In the genomic region with DNA sequence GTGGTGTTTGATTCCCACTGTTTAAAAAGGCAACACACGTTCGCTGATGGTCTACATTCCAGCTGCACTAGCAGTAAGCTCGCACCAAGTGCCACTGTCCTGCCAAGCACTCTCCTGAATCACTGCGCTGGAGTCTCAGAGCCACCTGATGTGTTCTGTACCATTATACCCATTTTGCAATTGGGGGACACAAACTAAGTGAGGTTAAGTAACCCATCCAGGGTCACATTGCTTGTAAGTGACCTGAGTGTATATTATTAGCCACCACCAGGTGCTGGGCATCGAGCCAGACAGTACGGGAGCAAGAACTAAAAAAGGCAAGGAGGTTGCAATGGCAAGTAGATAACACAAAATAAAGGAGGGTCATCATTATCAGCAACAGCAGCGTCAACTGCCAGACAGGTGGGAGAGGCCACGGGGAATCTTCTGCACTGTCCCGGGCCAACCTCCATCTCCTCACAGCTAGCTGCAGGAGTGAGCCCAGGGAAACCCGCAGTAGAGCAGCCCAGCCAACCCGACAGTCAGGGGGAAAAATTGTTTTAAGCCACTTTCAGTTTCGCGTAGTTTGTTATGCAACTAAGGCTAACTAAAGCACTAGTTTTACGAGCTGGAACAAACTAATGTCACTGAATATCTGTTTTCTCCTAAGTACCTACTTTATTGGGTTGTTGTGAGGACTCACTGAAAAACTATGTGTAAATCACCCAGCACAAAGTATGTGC, we compare ENCODE assay signal across 8 cellular contexts. TPM values are rescaled to one million over a fixed set of nuclear protein-coding genes. Genes with fewer than 3 reads are reported as not detected.
DNase-seq lines count a peak whose midpoint lies in the region; ATAC-seq and TF ChIP-seq lines count a peak whose summit lies in the region.

No MANE protein-coding gene starts in this region.

- peaks cover 17% of the 10 kb centered on the region for H3K27me3 Mint-ChIP-seq in HFFc6 (ENCODE audit: insufficient read depth)
- peaks cover 42% of the 10 kb centered on the region for H3K27me3 Mint-ChIP-seq in activated T-cell treated with anti-CD3 and anti-CD28 coated beads, Interleukin-2, amount 50 U/mL, for 4 hours (ENCODE audit: low read depth)

- no peak overlapping the region; the same call in 1 of the 2 replicates for H3K4me3 Mint-ChIP-seq in HFFc6
- no peak overlapping the region for H3K4me3 Mint-ChIP-seq in activated T-cell treated with anti-CD3 and anti-CD28 coated beads, Interleukin-2, amount 50 U/mL, for 4 hours

- H3K9me3 Mint-ChIP-seq in HFFc6: no peaks in the 10 kb centered on the region; the same call in 1 of the 2 replicates
- no peaks in the 10 kb centered on the region for H3K9me3 Mint-ChIP-seq in activated T-cell treated with anti-CD3 and anti-CD28 coated beads, Interleukin-2, amount 50 U/mL, for 4 hours

- H3K4me1 Mint-ChIP-seq in HFFc6 (ENCODE audit: low read depth): no peaks in the 10 kb centered on the region; the same call in 1 of the 2 replicates
- H3K4me1 Mint-ChIP-seq in activated T-cell treated with anti-CD3 and anti-CD28 coated beads, Interleukin-2, amount 50 U/mL, for 4 hours (ENCODE audit: low read depth): no peaks in the 10 kb centered on the region

- peak; percentile 10 for DNase-seq in HFFc6
- peak; percentile 54 for DNase-seq in OCI-M1 (lab: John Stamatoyannopoulos, UW)
- DNase-seq in left ventricle myocardium inferior: peak; percentile 69
- peak; percentile 70 for DNase-seq in sigmoid colon
- no peak for DNase-seq in stimulated activated CD4-positive, alpha-beta T cell treated with anti-CD3 and anti-CD28 coated beads, Interleukin-4, amount 100 ng/mL, for 4 hours
- DNase-seq in stimulated activated CD8-positive, alpha-beta memory T cell treated with anti-CD3 and anti-CD28 coated beads, Interleukin-4, amount 100 ng/mL, for 48 hours: no peak
- DNase-seq in activated T-cell treated with anti-CD3 and anti-CD28 coated beads, Interleukin-2, amount 50 U/mL, for 4 hours: no peak

- no peak for TF ChIP-seq POLR2A in sigmoid colon (IDR thresholded peaks at IDR 0.05)

- TF ChIP-seq CTCF in HFFc6 (IDR thresholded peaks at IDR 0.05) (no peak), left ventricle myocardium inferior (IDR thresholded peaks at IDR 0.05; ENCODE audit: borderline replicate concordance) (peak; percentile 20), sigmoid colon (IDR thresholded peaks at IDR 0.05) (no peak)

- H3K4me3 ChIP-seq in left ventricle myocardium inferior (peak overlapping the region; percentile 68), sigmoid colon (peak overlapping the region; percentile 24 to 51 (median 42))

- H3K9me3 ChIP-seq in left ventricle myocardium inferior (replicated peaks) (no peaks in the 10 kb centered on the region), sigmoid colon (no peaks in the 10 kb centered on the region)

- intact Hi-C loops in left ventricle myocardium inferior (cut with micrococcal nuclease): no loop called here
- intact Hi-C loops in sigmoid colon (cut with DNase I): no loop called here

- H3K4me1 ChIP-seq in left ventricle myocardium inferior: peaks cover 38% of the 10 kb centered on the region
- peaks cover 0 to 17% (median 14%) of the 10 kb centered on the region in 4 donors for H3K4me1 ChIP-seq in sigmoid colon

- no peaks in the 10 kb centered on the region for H3K36me3 Mint-ChIP-seq in HFFc6 (ENCODE audit: low read depth)
- H3K36me3 Mint-ChIP-seq in activated T-cell treated with anti-CD3 and anti-CD28 coated beads, Interleukin-2, amount 50 U/mL, for 4 hours (ENCODE audit: insufficient read depth): no peaks in the 10 kb centered on the region

- H3K27me3 ChIP-seq in left ventricle myocardium inferior (ENCODE audit: low read depth): peaks cover 33% of the 10 kb centered on the region
- H3K27me3 ChIP-seq in sigmoid colon: peaks cover 0 to 33% (median 18%) of the 10 kb centered on the region in 3 donors

- H3K27ac ChIP-seq in left ventricle myocardium inferior (replicated peaks) (peak overlapping the region; percentile 86), sigmoid colon (peak overlapping the region in 2 of 4 donors; percentile 10 to 58)

- no peak for TF ChIP-seq EP300 in sigmoid colon (IDR thresholded peaks at IDR 0.05)

- ATAC-seq in GM18870 (IDR thresholded peaks at IDR 0.05; ENCODE audit: unreplicated experiment): no peak
- no peak for ATAC-seq in activated T-cell treated with anti-CD3 and anti-CD28 coated beads, Interleukin-2, amount 50 U/mL, for 4 hours

- WGBS in sigmoid colon, 2 donors: 12 to 50% methylated on average over 14 of the region's 14 CpGs

- peaks cover 3% of the 10 kb centered on the region for H3K36me3 ChIP-seq in left ventricle myocardium inferior
- no peaks in the 10 kb centered on the region for H3K36me3 ChIP-seq in sigmoid colon

- H3K27ac Mint-ChIP-seq in HFFc6: no peak overlapping the region

RNA-seq across cellular contexts. Expression of a gene that starts 0.7 kb away (rescaled TPM):
- not detected for total RNA-seq in HFFc6 (2021; fragmentation: NEBNext Ultra II Directional; extraction: Animal tissue kit (Norgen Biotek cat#: 25700))
- 86.3 TPM for total RNA-seq in left ventricle myocardium inferior
- 10 to 100 TPM in 3 of 4 donors, 1 to 10 TPM in 1; 6.6 to 23.7 (median 21.2) TPM for total RNA-seq in sigmoid colon
- 10 to 100 TPM in 2 of 3 donors, 1 to 10 TPM in 1; 5.4 to 38.8 (median 15.5) TPM for polyA plus RNA-seq in sigmoid colon
- under 1 TPM in 1 of 3 donors, not detected in 2; 0.45 TPM for total RNA-seq in activated T-cell treated with anti-CD3 and anti-CD28 coated beads, Interleukin-2, amount 50 U/mL, for 4 hours

RNA-seq across cellular contexts. Expression of a gene that starts 47.5 kb away (rescaled TPM):
- total RNA-seq in HFFc6 (2021; fragmentation: NEBNext Ultra II Directional; extraction: Animal tissue kit (Norgen Biotek cat#: 25700)): not detected
- total RNA-seq in left ventricle myocardium inferior: 36.1 TPM
- total RNA-seq in sigmoid colon: 10 to 100 TPM; 10.7 to 37.7 (median 14.3) TPM
- 10 to 100 TPM in 2 of 3 donors, 1 to 10 TPM in 1; 4.2 to 21.0 (median 16.2) TPM for polyA plus RNA-seq in sigmoid colon
- total RNA-seq in activated T-cell treated with anti-CD3 and anti-CD28 coated beads, Interleukin-2, amount 50 U/mL, for 4 hours: 1 to 10 TPM; 1.1 to 1.5 (median 1.4) TPM

Comparison
In these comparisons a context has a peak if more than half of its experiments do, and no peak if none do; other contexts are left out.
1. DNase-seq: peak in HFFc6 (single experiment), OCI-M1 (single experiment), left ventricle myocardium inferior (single experiment) and sigmoid colon (single experiment); none in stimulated activated CD4-positive, alpha-beta T cell treated with anti-CD3 and anti-CD28 coated beads, Interleukin-4, amount 100 ng/mL, for 4 hours (0 of 2), stimulated activated CD8-positive, alpha-beta memory T cell treated with anti-CD3 and anti-CD28 coated beads, Interleukin-4, amount 100 ng/mL, for 48 hours (single experiment) and activated T-cell treated with anti-CD3 and anti-CD28 coated beads, Interleukin-2, amount 50 U/mL, for 4 hours (single experiment).
2. RNA of a gene that starts 0.7 kb away (total RNA-seq): 86.3 TPM in left ventricle myocardium inferior (single experiment) and 6.6 to 23.7 TPM in sigmoid colon; 0.45 TPM in activated T-cell treated with anti-CD3 and anti-CD28 coated beads, Interleukin-2, amount 50 U/mL, for 4 hours and not detected in HFFc6; every median in the first group is over 4 times any median in the second.
3. RNA of a gene that starts 47.5 kb away (total RNA-seq): 36.1 TPM in left ventricle myocardium inferior (single experiment) and 10.7 to 37.7 TPM in sigmoid colon; 1.1 to 1.5 TPM in activated T-cell treated with anti-CD3 and anti-CD28 coated beads, Interleukin-2, amount 50 U/mL, for 4 hours and not detected in HFFc6; every median in the first group is over 4 times any median in the second.